In the genomic region with DNA sequence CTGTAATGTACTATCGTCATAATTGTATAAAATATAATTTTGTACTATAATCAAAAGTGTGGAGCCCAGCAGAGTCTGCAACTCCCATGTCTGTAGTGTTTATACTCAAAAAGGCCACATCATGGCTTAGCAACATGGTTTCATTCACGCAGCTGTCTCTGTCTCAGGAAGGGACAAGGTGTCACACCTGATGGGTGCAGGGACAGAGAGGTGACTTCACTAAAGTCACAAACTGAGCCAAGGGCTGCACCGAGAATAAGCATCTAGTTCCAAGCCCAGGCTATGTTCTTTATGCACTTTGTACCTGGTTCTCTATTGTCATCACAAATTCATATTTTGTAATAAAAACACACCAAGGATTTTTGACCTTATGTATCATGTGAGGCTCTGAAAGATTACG, we compare ENCODE assay signal across 17 cellular contexts.
DNase-seq lines count a peak whose midpoint lies in the region; ATAC-seq and TF ChIP-seq lines count a peak whose summit lies in the region.
"Had no signal": no experiment of that assay in that cellular context is flagged by ENCODE, and none has a peak within 500 bp of the region (broad histone marks: within the 10 kb centered on the region; RNA-seq: fewer than 3 reads in every experiment).

No MANE protein-coding gene starts in this region.

- H3K27me3 ChIP-seq in liver (ENCODE audit: control insufficient read depth in 4 of 4, insufficient read depth in 4 of 4, low read length in 3 of 4) = no peaks in the 10 kb centered on the region
- H3K27me3 ChIP-seq: ovary, suprapubic skin had no signal

- H3K4me1 ChIP-seq in liver (ENCODE audit: control insufficient read depth in 4 of 4, insufficient read depth in 4 of 4, low read length in 3 of 4) = peaks cover 10 to 28% (median 21%) of the 10 kb centered on the region in 4 donors
- H3K4me1 ChIP-seq: suprapubic skin had no signal

- H3K27ac Mint-ChIP-seq in endothelial cell (ENCODE audit: unreplicated experiment) = no peak overlapping the region
- H3K27ac Mint-ChIP-seq: T-helper 2 cell treated with Interferon-gamma antibody and Interleukin-4, amounts not matched to agents 5 μg/mL and 100 μg/mL, for 36 hours had no signal

- no peaks in the 10 kb centered on the region for H3K9me3 ChIP-seq in liver (ENCODE audit: control insufficient read depth in 4 of 4, low read length in 3 of 4)
- H3K9me3 ChIP-seq: ovary, suprapubic skin had no signal

- H3K36me3 Mint-ChIP-seq in endothelial cell (ENCODE audit: low read depth, unreplicated experiment) = no peaks in the 10 kb centered on the region

- H3K9ac ChIP-seq in liver (ENCODE audit: low read depth in 1 of 2, low read length in 2 of 2) = no peak overlapping the region

- H3K36me3 ChIP-seq in liver (ENCODE audit: control insufficient read depth in 4 of 4, insufficient read depth in 3 of 4, low read depth in 1 of 4, low read length in 3 of 4) = no peaks in the 10 kb centered on the region
- H3K36me3 ChIP-seq: ovary, suprapubic skin had no signal

- ATAC-seq in GM18508 (IDR thresholded peaks at IDR 0.05; ENCODE audit: insufficient read depth, unreplicated experiment) (peak; percentile 26), GM21737 (IDR thresholded peaks at IDR 0.05; ENCODE audit: unreplicated experiment) (peak; percentile 30), HG03457 (IDR thresholded peaks at IDR 0.05; ENCODE audit: unreplicated experiment) (peak; percentile 18), HG02623 (IDR thresholded peaks at IDR 0.05; ENCODE audit: unreplicated experiment) (no peak)

- DNase-seq in endothelial cell (ENCODE audit: low spot score) (no peak), LoVo (ENCODE audit: low spot score) (no peak), SKM-1 (lab: John Stamatoyannopoulos, UW; ENCODE audit: unreplicated experiment) (no peak)
- DNase-seq: activated CD4-positive, alpha-beta T cell treated with anti-CD3 and anti-CD28 coated beads for 48 hours; activated T-cell treated with anti-CD3 and anti-CD28 coated beads, Interleukin-2, amount 50 U/mL, for 1 hour; amniotic stem cell; erythroblast; ovary; Right ventricle myocardium superior; stimulated activated CD4-positive, alpha-beta T cell treated with anti-CD3 and anti-CD28 coated beads, Interleukin-12 subunit alpha, Interleukin-12 subunit beta, amount 100 ng/mL, for 4 hours had no signal

- no peaks in the 10 kb centered on the region for H3K27me3 Mint-ChIP-seq in endothelial cell (ENCODE audit: unreplicated experiment)

- TF ChIP-seq CTCF in liver (IDR thresholded peaks at IDR 0.05; ENCODE audit: low read depth, low read length, missing input control) = no peak
- TF ChIP-seq CTCF in endothelial cell (IDR thresholded peaks at IDR 0.05; ENCODE audit: unreplicated experiment) = no peak

- no peaks in the 10 kb centered on the region for H3K9me3 Mint-ChIP-seq in endothelial cell (ENCODE audit: unreplicated experiment)
- H3K9me3 Mint-ChIP-seq: T-helper 2 cell treated with Interferon-gamma antibody and Interleukin-4, amounts not matched to agents 5 μg/mL and 100 μg/mL, for 36 hours had no signal

- H3K4me3 ChIP-seq in liver (ENCODE audit: low read depth in 1 of 3, low read length in 3 of 3) = no peak overlapping the region
- H3K4me3 ChIP-seq: ovary, suprapubic skin had no signal

- no peaks in the 10 kb centered on the region for H3K4me1 Mint-ChIP-seq in endothelial cell (ENCODE audit: unreplicated experiment)

- no peak for TF ChIP-seq RAD21 in liver (IDR thresholded peaks at IDR 0.05)

- no peak overlapping the region for H3K4me3 Mint-ChIP-seq in endothelial cell (ENCODE audit: unreplicated experiment)
- H3K4me3 Mint-ChIP-seq: T-helper 2 cell treated with Interferon-gamma antibody and Interleukin-4, amounts not matched to agents 5 μg/mL and 100 μg/mL, for 36 hours had no signal

- WGBS in liver = 43% methylated on average over 4 of the region's 4 CpGs

- H3K27ac ChIP-seq in liver (ENCODE audit: low read depth in 1 of 2, low read length in 2 of 2) = peak overlapping the region; percentile 70 to 78
- H3K27ac ChIP-seq: ovary, suprapubic skin had no signal

TF ChIP-seq in liver, 16 proteins besides CTCF, POLR2A, EP300 and RAD21:
- TF ChIP-seq HNF4A (conservative IDR thresholded peaks at IDR 0.05) (no peak), NR2F2 (IDR thresholded peaks at IDR 0.05) (no peak), SP1 (IDR thresholded peaks at IDR 0.05) (no peak), RXRA (IDR thresholded peaks at IDR 0.05) (no peak)
